ENCODE assay signal across 8 cellular contexts in the genomic region with DNA sequence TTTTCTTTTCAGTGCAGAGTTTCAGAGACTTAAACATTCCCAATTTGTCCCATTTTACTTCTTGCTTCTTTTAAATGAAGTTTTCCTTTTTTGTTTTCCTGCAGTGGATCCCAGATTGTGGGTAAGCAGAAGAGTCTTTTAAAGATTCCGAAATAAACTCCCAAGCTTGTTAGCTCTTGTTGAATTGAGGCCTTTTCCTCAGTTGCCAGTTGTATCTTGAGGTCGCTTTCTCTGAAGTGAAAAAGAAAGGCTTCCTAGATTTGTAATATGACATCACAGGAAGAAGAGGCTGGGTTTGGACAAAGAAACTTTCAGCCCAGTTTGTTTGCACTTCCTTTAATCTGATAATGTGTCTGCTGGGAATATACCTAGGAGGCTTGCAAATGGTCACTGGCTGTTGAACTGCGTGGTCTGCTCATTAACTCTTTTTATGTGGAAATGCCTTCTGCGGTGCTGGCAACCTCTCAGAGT. TPM values are rescaled to one million over a fixed set of nuclear protein-coding genes. Genes with fewer than 3 reads are reported as not detected.
A peak's percentile ranks its signal among the peaks of the same experiment; 100 is the strongest.
DNase-seq lines count a peak whose midpoint lies in the region; ATAC-seq and TF ChIP-seq lines count a peak whose summit lies in the region.

A gene with protein sequence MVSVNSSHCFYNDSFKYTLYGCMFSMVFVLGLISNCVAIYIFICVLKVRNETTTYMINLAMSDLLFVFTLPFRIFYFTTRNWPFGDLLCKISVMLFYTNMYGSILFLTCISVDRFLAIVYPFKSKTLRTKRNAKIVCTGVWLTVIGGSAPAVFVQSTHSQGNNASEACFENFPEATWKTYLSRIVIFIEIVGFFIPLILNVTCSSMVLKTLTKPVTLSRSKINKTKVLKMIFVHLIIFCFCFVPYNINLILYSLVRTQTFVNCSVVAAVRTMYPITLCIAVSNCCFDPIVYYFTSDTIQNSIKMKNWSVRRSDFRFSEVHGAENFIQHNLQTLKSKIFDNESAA (minus strand): TSS at position 233 of the 471 bp plus-strand sequence. CDS start 690 bp downstream, outside the sequence.

- peaks cover 0 to 16% of the 10 kb centered on the region in 2 donors for H3K36me3 ChIP-seq in gastroesophageal sphincter
- no peaks in the 10 kb centered on the region for H3K36me3 ChIP-seq in neural progenitor cell
- H3K36me3 ChIP-seq in WERI-Rb-1: no peaks in the 10 kb centered on the region

- peak within 1 kb of the TSS; percentile 52 for H2AFZ ChIP-seq in neural progenitor cell (replicated peaks)

- H3K4me1 ChIP-seq in gastroesophageal sphincter: no peaks in the 10 kb centered on the region
- H3K4me1 ChIP-seq in neural progenitor cell: peaks cover 24% of the 10 kb centered on the region

- no peak within 1 kb of the TSS for H3K9ac ChIP-seq in neural progenitor cell

- no peaks in the 10 kb centered on the region for H3K79me2 ChIP-seq in neural progenitor cell (ENCODE audit: low read depth)

- 39 to 57% methylated on average over 2 to 4 of the region's 4 CpGs for WGBS in gastroesophageal sphincter (ENCODE audit: low coverage in 1 of 2), 2 donors

- H3F3A ChIP-seq in neural progenitor cell (ENCODE audit: low read depth): no peaks in the 10 kb centered on the region

- H3K27me3 Mint-ChIP-seq in WTC11 (ENCODE audit: low read depth) (no peaks in the 10 kb centered on the region; the same call in 1 of the 2 replicates), neural progenitor cell (ENCODE audit: insufficient read depth, low read depth) (no peaks in the 10 kb centered on the region)

- H3K9me3 Mint-ChIP-seq in WTC11 (peaks cover 15% of the 10 kb centered on the region), neural progenitor cell (peaks cover 16% of the 10 kb centered on the region)

- POLR2A ChIA-PET in WTC11 (lab: Charles Lee): interaction anchor here (0.6 kb wide), 1 partner anchor 394 kb away, joined by 3 read pairs; no protein-coding TSS in a partner anchor

- peak within 1 kb of the TSS; percentile 93 for H3K27ac Mint-ChIP-seq in WTC11
- peak within 1 kb of the TSS; percentile 95 for H3K27ac Mint-ChIP-seq in neural progenitor cell

- DNase-seq in NCI-H748 (lab: John Stamatoyannopoulos, UW; ENCODE audit: unreplicated experiment) (peak; percentile 8), NCI-H748 treated with DMSO at 0.1 percent for 48 hours (lab: John Stamatoyannopoulos, UW) (no peak), WTC11 (ENCODE audit: low spot score) (no peak), neural progenitor cell (ENCODE audit: low spot score) (peak; percentile 13), NCI-H2029 (lab: John Stamatoyannopoulos, UW) (no peak), D341Med (ENCODE audit: low spot score) (no peak), WERI-Rb-1 (no peak)

- H3K4me1 Mint-ChIP-seq in WTC11 (peaks cover 24% of the 10 kb centered on the region), neural progenitor cell (peaks cover 21% of the 10 kb centered on the region)

- H3K9me3 ChIP-seq in gastroesophageal sphincter: no peaks in the 10 kb centered on the region
- H3K9me3 ChIP-seq in neural progenitor cell (ENCODE audit: low read depth): no peaks in the 10 kb centered on the region
- H3K9me3 ChIP-seq in WERI-Rb-1 (ENCODE audit: severe bottlenecking): no peaks in the 10 kb centered on the region

- peak; percentile 92 for ATAC-seq in WTC11
- ATAC-seq in gastroesophageal sphincter: peak; percentile 74

- peak within 1 kb of the TSS; percentile 47 to 50 for H3K4me3 ChIP-seq in gastroesophageal sphincter
- peak within 1 kb of the TSS; percentile 22 for H3K4me3 ChIP-seq in neural progenitor cell
- no peak within 1 kb of the TSS for H3K4me3 ChIP-seq in WERI-Rb-1 (ENCODE audit: low read depth, low read length)

- H3K27ac ChIP-seq in gastroesophageal sphincter: peak within 1 kb of the TSS; percentile 50 to 74 (median 68)
- H3K27ac ChIP-seq in neural progenitor cell: peak within 1 kb of the TSS; percentile 60
- H3K27ac ChIP-seq in WERI-Rb-1: no peak within 1 kb of the TSS

- no peak for TF ChIP-seq EP300 in gastroesophageal sphincter (IDR thresholded peaks at IDR 0.05)

- no peaks in the 10 kb centered on the region for H4K20me1 ChIP-seq in neural progenitor cell (ENCODE audit: low read depth)

- peaks cover 21% of the 10 kb centered on the region for H3K36me3 Mint-ChIP-seq in WTC11
- H3K36me3 Mint-ChIP-seq in neural progenitor cell: peaks cover 32% of the 10 kb centered on the region

- H3K4me3 Mint-ChIP-seq in WTC11 (peak within 1 kb of the TSS; percentile 87), neural progenitor cell (peak within 1 kb of the TSS; percentile 88)

- peak within 1 kb of the TSS; percentile 59 for H3K4me2 ChIP-seq in neural progenitor cell

- TF ChIP-seq CTCF in WTC11 (IDR thresholded peaks at IDR 0.05) (no peak), gastroesophageal sphincter (IDR thresholded peaks at IDR 0.05) (no peak), neural progenitor cell (IDR thresholded peaks at IDR 0.05) (no peak), WERI-Rb-1 (IDR thresholded peaks at IDR 0.05; ENCODE audit: low read depth, low read length) (no peak)

- peak; percentile 24 to 37 for TF ChIP-seq POLR2A in gastroesophageal sphincter (IDR thresholded peaks at IDR 0.05)

- H3K27me3 ChIP-seq in gastroesophageal sphincter (no peaks in the 10 kb centered on the region), neural progenitor cell (no peaks in the 10 kb centered on the region), WERI-Rb-1 (ENCODE audit: insufficient read depth, low read depth, severe bottlenecking) (no peaks in the 10 kb centered on the region)

- CTCF ChIA-PET in WTC11 (lab: Charles Lee): no interaction called here

TF ChIP-seq in WTC11, 78 proteins besides CTCF, POLR2A, EP300 and RAD21:
- no peak for TF ChIP-seq TCF7 (CRISPR knock-in tag; IDR thresholded peaks at IDR 0.05; ENCODE audit: low read depth)
- TF ChIP-seq ZBTB21 (CRISPR knock-in tag; IDR thresholded peaks at IDR 0.05; ENCODE audit: borderline replicate concordance): peak; percentile 66; the same call in 1 of the 2 replicates
- 0 out of 2 replicates have a peak, but pooled peaks have one; percentile 19 for TF ChIP-seq GABPB1 (CRISPR knock-in tag; IDR thresholded peaks at IDR 0.05)
- TF ChIP-seq, protein P1, sequence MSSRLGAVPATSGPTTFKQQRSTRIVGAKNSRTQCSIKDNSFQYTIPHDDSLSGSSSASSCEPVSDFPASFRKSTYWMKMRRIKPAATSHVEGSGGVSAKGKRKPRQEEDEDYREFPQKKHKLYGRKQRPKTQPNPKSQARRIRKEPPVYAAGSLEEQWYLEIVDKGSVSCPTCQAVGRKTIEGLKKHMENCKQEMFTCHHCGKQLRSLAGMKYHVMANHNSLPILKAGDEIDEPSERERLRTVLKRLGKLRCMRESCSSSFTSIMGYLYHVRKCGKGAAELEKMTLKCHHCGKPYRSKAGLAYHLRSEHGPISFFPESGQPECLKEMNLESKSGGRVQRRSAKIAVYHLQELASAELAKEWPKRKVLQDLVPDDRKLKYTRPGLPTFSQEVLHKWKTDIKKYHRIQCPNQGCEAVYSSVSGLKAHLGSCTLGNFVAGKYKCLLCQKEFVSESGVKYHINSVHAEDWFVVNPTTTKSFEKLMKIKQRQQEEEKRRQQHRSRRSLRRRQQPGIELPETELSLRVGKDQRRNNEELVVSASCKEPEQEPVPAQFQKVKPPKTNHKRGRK (CRISPR knock-in tag; IDR thresholded peaks at IDR 0.05; ENCODE audit: borderline replicate concordance): no peak
- no peak for TF ChIP-seq TEAD4 (CRISPR knock-in tag; IDR thresholded peaks at IDR 0.05)

RNA-seq across cellular contexts. Expression of the gene that starts here (rescaled TPM):
- 3.3 to 4.2 TPM (median 3.9 TPM) in 3 replicates for total RNA-seq in WTC11 (2021)
- total RNA-seq in gastroesophageal sphincter: 10 to 100 TPM in 2 of 4 donors, 1 to 10 TPM in 2; 6.5 to 25.4 (median 15.7) TPM
- total RNA-seq in neural progenitor cell (ENCODE audit: low replicate concordance): 4.3 and 4.6 TPM in 2 replicates

Comparison
In these comparisons a context has a peak if more than half of its experiments do, and no peak if none do; other contexts are left out.
1. DNase-seq: peak in NCI-H748 (single experiment) and neural progenitor cell (single experiment); none in NCI-H748 treated with DMSO at 0.1 percent for 48 hours (single experiment), WTC11 (single experiment), NCI-H2029 (single experiment), D341Med (single experiment) and WERI-Rb-1 (single experiment).